Comparison of ENCODE assay signal across 9 cellular contexts in the genomic region with DNA sequence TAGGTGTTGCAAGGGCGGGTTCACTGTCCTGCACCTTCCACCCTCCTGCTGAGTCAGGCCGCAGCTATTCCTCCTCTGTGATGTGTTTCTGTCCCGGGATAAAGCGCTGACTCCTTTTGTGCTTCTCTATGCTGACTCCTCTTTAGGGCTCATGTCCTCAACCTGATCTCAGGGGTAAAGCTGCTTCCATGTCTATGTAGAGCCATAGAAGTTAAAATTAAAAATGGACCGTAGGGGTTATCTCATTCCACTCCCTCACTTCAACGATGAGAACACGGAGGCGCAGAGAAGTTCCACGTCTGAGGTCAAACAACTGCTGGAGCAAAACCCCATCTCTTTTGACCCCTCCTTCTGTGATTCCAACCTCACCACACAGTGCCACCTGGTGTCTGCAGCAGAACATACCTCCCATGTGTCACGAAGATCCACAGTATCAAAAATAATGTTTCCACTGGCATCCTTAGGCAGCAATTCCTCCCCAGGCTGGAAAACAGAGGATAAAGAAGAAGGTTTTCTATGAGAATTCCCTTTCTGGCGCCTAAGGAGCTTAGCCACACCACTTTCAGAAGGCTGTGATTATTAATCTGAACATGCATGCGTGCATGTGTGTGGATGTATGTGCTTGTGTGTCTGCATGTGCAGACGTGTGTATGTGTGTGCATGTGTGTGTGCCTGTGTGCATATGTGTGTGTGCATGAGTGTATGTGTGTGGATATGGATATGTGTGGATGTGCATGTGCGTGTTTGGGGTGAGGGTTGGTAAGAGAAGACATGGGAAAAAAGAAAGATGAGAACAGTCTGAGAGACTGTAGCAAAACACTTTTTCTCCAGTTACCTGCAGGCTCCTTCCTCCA.
DNase-seq lines count a peak whose midpoint lies in the region; ATAC-seq and TF ChIP-seq lines count a peak whose summit lies in the region.
"Had no signal": no experiment of that assay in that cellular context is flagged by ENCODE, and none has a peak within 500 bp of the region (broad histone marks: within the 10 kb centered on the region; RNA-seq: fewer than 3 reads in every experiment).

No MANE protein-coding gene starts in this region.

- H3K4me1 ChIP-seq in effector memory CD4-positive, alpha-beta T cell (ENCODE audit: control insufficient read depth, insufficient read depth, low read length, poor library complexity, severe bottlenecking), result peaks cover 16% of the 10 kb centered on the region
- peaks cover 6% of the 10 kb centered on the region for H3K4me1 ChIP-seq in mesendoderm (ENCODE audit: control insufficient read depth, low read depth, low read length)
- peaks cover 0 to 8% (median 0%) of the 10 kb centered on the region in 4 donors for H3K4me1 ChIP-seq in tibial nerve
- H3K4me1 ChIP-seq: BLaER1 had no signal

- no peak overlapping the region for H3K18ac ChIP-seq in mesendoderm (ENCODE audit: low read length)

- H3K4me2 ChIP-seq in mesendoderm (ENCODE audit: low read length), result no peak overlapping the region
- H3K4me2 ChIP-seq: BLaER1 had no signal

- H3K27ac ChIP-seq in effector memory CD4-positive, alpha-beta T cell (ENCODE audit: insufficient read depth, low read length, poor library complexity, severe bottlenecking), result no peak overlapping the region
- H3K27ac ChIP-seq in mesendoderm (ENCODE audit: low read depth, low read length), result no peak overlapping the region
- no peak overlapping the region for H3K27ac ChIP-seq in tibial nerve
- H3K27ac ChIP-seq: BLaER1 had no signal

- H3K9me3 ChIP-seq in effector memory CD4-positive, alpha-beta T cell (ENCODE audit: control insufficient read depth, low read length), result no peaks in the 10 kb centered on the region
- no peaks in the 10 kb centered on the region for H3K9me3 ChIP-seq in tibial nerve
- H3K9me3 ChIP-seq: BLaER1 had no signal

- no peak overlapping the region for H3K4me3 ChIP-seq in effector memory CD4-positive, alpha-beta T cell (ENCODE audit: insufficient read depth, low read depth, low read length, poor library complexity, severe bottlenecking)
- H3K4me3 ChIP-seq in mesendoderm (ENCODE audit: low read length) (no peak overlapping the region), tibial nerve (no peak overlapping the region)
- H3K4me3 ChIP-seq: BLaER1 had no signal

- peak in 4 of 5 experiments; percentile 37 to 69 (median 46) for TF ChIP-seq CTCF in tibial nerve (IDR thresholded peaks at IDR 0.05)

- peak overlapping the region; percentile 25 for H2BK5ac ChIP-seq in mesendoderm (ENCODE audit: low read length)

- no CpG with 5 or more reads among the region's 14 CpGs for WGBS in mesendoderm (ENCODE audit: extremely low coverage, insufficient coverage, low lambda C conversion rate)
- WGBS in tibial nerve, 2 donors, result 38 to 43% methylated on average over 14 of the region's 14 CpGs

- TF ChIP-seq EP300 in tibial nerve (IDR thresholded peaks at IDR 0.05), result no peak

- peak; percentile 76 for ATAC-seq in HG02588 (IDR thresholded peaks at IDR 0.05; ENCODE audit: unreplicated experiment)

- peak overlapping the region; percentile 63 for H3K56ac ChIP-seq in mesendoderm (ENCODE audit: low read length)

- DNase-seq in NCI-H1694 (lab: John Stamatoyannopoulos, UW) (peak; percentile 2), NCI-H1694 treated with DMSO at 0.1 percent for 48 hours (lab: John Stamatoyannopoulos, UW) (no peak), NCI-H1436 treated with DMSO at 0.1 percent for 48 hours (lab: John Stamatoyannopoulos, UW) (peak; percentile 54), mesendoderm (peak; percentile 88), tibial nerve (ENCODE audit: low spot score in 2 of 2) (peak; percentile 26 to 54)
- peak; percentile 45 to 56 for DNase-seq in activated CD4-positive, alpha-beta T cell treated with anti-CD3 and anti-CD28 coated beads for 24 hours (ENCODE audit: low read depth in 2 of 2)
- DNase-seq in effector memory CD4-positive, alpha-beta T cell, result peak; percentile 14 to 37 (median 27)

- H4K8ac ChIP-seq in mesendoderm (ENCODE audit: low read depth, low read length), result no peak overlapping the region

- peaks cover 5% of the 10 kb centered on the region for H3K36me3 ChIP-seq in effector memory CD4-positive, alpha-beta T cell (ENCODE audit: control insufficient read depth, insufficient read depth, low read length)
- H3K36me3 ChIP-seq in mesendoderm (ENCODE audit: control insufficient read depth, insufficient read depth, low read length) (no peaks in the 10 kb centered on the region), tibial nerve (no peaks in the 10 kb centered on the region)
- H3K36me3 ChIP-seq: BLaER1 had no signal

- H3K9ac ChIP-seq in mesendoderm (ENCODE audit: low read length), result no peak overlapping the region
- H3K9ac ChIP-seq: BLaER1 had no signal

- H4K5ac ChIP-seq in mesendoderm (ENCODE audit: low read length), result no peak overlapping the region

- H3K27me3 ChIP-seq in effector memory CD4-positive, alpha-beta T cell (replicated peaks; ENCODE audit: control insufficient read depth, insufficient read depth, low read length, poor library complexity, severe bottlenecking), result no peaks in the 10 kb centered on the region
- no peaks in the 10 kb centered on the region for H3K27me3 ChIP-seq in mesendoderm (ENCODE audit: insufficient read depth, low read length, poor library complexity)
- no peaks in the 10 kb centered on the region for H3K27me3 ChIP-seq in tibial nerve
- H3K27me3 ChIP-seq: BLaER1 had no signal

- no peak for TF ChIP-seq POLR2A in tibial nerve (IDR thresholded peaks at IDR 0.05)

- H3K79me2 ChIP-seq in mesendoderm (ENCODE audit: control insufficient read depth, insufficient read depth, low read length), result no peaks in the 10 kb centered on the region

- no peak overlapping the region for H3K23ac ChIP-seq in mesendoderm (ENCODE audit: low read length)

- H2AK5ac ChIP-seq in mesendoderm (ENCODE audit: low read length), result peak overlapping the region; percentile 38

- H3K79me1 ChIP-seq in mesendoderm (ENCODE audit: low read length), result no peaks in the 10 kb centered on the region

- H2BK120ac ChIP-seq in mesendoderm (ENCODE audit: low read depth, low read length), result no peak overlapping the region

- no peak overlapping the region for H3K4ac ChIP-seq in mesendoderm (ENCODE audit: low read depth, low read length)

- H2BK15ac ChIP-seq in mesendoderm (replicated peaks; ENCODE audit: low read depth), result no peak overlapping the region
